In the genomic region with DNA sequence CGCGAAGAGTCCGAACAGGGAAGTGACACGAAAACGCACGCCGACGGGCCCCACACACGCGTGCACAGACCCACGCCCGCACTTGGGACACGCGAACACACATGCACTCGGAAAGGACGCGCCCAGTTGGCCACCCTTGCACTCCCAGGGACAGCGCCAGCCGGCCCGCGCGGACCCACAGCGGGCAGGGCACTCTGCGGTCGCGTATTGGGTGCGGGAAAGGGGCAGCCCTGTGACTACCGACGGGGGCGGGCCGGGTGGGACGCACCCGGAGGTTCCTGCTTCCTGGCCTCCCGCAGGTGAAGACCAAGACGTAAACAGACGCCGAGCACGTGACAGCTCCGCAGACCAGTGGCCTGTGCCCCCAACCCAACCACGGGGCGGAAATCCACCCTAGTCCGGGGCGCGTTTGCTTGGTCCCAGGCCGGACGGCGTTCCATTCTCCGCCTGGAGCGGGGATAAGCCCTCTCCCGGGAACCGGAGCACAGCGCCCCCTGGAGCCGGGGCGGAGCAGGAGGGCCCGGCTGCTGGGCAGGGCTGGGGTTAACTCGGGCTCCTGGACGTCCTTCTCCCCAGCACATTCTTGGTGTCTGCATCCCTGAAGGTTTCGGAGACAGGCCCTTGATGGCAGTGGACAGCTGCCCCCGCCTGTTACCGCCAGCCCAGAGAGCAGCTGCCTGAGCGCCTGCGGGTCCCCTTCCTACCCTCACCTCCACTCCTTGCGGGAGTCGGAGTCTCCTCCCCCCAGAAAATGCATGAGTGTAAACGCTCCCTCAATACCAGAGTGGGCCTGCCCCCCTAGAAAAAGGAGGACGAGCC, we compare ENCODE assay signal across 8 cellular contexts. TPM values are rescaled to one million over a fixed set of nuclear protein-coding genes. Genes with fewer than 3 reads are reported as not detected.
A peak's percentile ranks its signal among the peaks of the same experiment; 100 is the strongest.
DNase-seq lines count a peak whose midpoint lies in the region; ATAC-seq, FAIRE-seq and TF ChIP-seq lines count a peak whose summit lies in the region.

No MANE protein-coding gene starts in this region.

- H3F3A ChIP-seq in MM.1S (ENCODE audit: insufficient read depth, low read length): peaks cover 36% of the 10 kb centered on the region

- no peaks in the 10 kb centered on the region for H3K9me3 ChIP-seq in MM.1S (replicated peaks; ENCODE audit: insufficient read depth, low read length)
- H3K9me3 ChIP-seq in astrocyte (ENCODE audit: insufficient read depth, low read depth, low read length): no peaks in the 10 kb centered on the region
- no peaks in the 10 kb centered on the region for H3K9me3 ChIP-seq in hepatocyte (ENCODE audit: low read depth)

- no peaks in the 10 kb centered on the region for H3K27me3 Mint-ChIP-seq in astrocyte (ENCODE audit: low read depth, unreplicated experiment)

- H3K9me2 ChIP-seq in MM.1S (replicated peaks; ENCODE audit: insufficient read depth, low read length) (no peaks in the 10 kb centered on the region), hepatocyte (replicated peaks; ENCODE audit: insufficient read depth) (no peaks in the 10 kb centered on the region)

- H4K20me1 ChIP-seq in MM.1S (ENCODE audit: insufficient read depth, low read length) (no peaks in the 10 kb centered on the region), astrocyte (ENCODE audit: insufficient read depth, low read length) (peaks cover 17% of the 10 kb centered on the region), hepatocyte (ENCODE audit: insufficient read depth, poor library complexity, severe bottlenecking) (peaks cover 10% of the 10 kb centered on the region)

- H3K27me3 ChIP-seq in MM.1S (replicated peaks; ENCODE audit: insufficient read depth, low read length): no peaks in the 10 kb centered on the region
- no peaks in the 10 kb centered on the region for H3K27me3 ChIP-seq in astrocyte (ENCODE audit: insufficient read depth, low read length)
- no peaks in the 10 kb centered on the region for H3K27me3 ChIP-seq in hepatocyte

- 0% methylated on average over 44 of the region's 66 CpGs for WGBS in hepatocyte (ENCODE audit: low lambda C conversion rate, missing lambda C conversion rate)

- peak; percentile 80 for DNase-seq in COLO668 (lab: John Stamatoyannopoulos, UW; ENCODE audit: unreplicated experiment)
- DNase-seq in GM20000 (ENCODE audit: low spot score): peak; percentile 91
- DNase-seq in MM.1S: peak; percentile 68
- DNase-seq in T-helper 2 cell: peak; percentile 57 to 77 (median 58)
- DNase-seq in astrocyte (ENCODE audit: low read depth): peak; percentile 37
- peak; percentile 91 for DNase-seq in hepatocyte (ENCODE audit: low spot score)
- DNase-seq in retinal pigment epithelial cell (ENCODE audit: low read depth): no peak

- peak; percentile 67 for TF ChIP-seq CTCF in GM20000 (IDR thresholded peaks at IDR 0.05; ENCODE audit: extremely low read depth, missing control alignments)
- peak; percentile 89 for TF ChIP-seq CTCF in MM.1S (IDR thresholded peaks at IDR 0.05; ENCODE audit: low read length)
- TF ChIP-seq CTCF in astrocyte (IDR thresholded peaks at IDR 0.05; ENCODE audit: insufficient read depth, low read depth, low read length): peak; percentile 57
- TF ChIP-seq CTCF in hepatocyte (IDR thresholded peaks at IDR 0.05; ENCODE audit: poor library complexity): peak; percentile 88
- TF ChIP-seq CTCF in retinal pigment epithelial cell (conservative IDR thresholded peaks at IDR 0.05; ENCODE audit: low read depth, low read length): peak; percentile 87

- peak overlapping the region; percentile 91 for H3K4me3 Mint-ChIP-seq in astrocyte (ENCODE audit: unreplicated experiment)

- FAIRE-seq in astrocyte (lab: Jason Lieb, UNC): no peak

- peaks cover 4% of the 10 kb centered on the region for H3K9me3 Mint-ChIP-seq in astrocyte (ENCODE audit: unreplicated experiment)

- H3K36me3 ChIP-seq in MM.1S (replicated peaks; ENCODE audit: insufficient read depth, low read length): no peaks in the 10 kb centered on the region
- H3K36me3 ChIP-seq in astrocyte (ENCODE audit: insufficient read depth, low read length): peaks cover 5% of the 10 kb centered on the region
- H3K36me3 ChIP-seq in hepatocyte (replicated peaks; ENCODE audit: insufficient read depth, low read depth): no peaks in the 10 kb centered on the region

- ATAC-seq in HG03469 (IDR thresholded peaks at IDR 0.05; ENCODE audit: unreplicated experiment): no peak

- H3K27ac Mint-ChIP-seq in astrocyte (ENCODE audit: unreplicated experiment): peak overlapping the region; percentile 75

- H3K4me2 ChIP-seq in MM.1S (ENCODE audit: low read depth, low read length): peak overlapping the region; percentile 100
- peak overlapping the region; percentile 93 for H3K4me2 ChIP-seq in astrocyte (ENCODE audit: low read length)
- peak overlapping the region; percentile 95 for H3K4me2 ChIP-seq in hepatocyte

- H3K4me1 ChIP-seq in MM.1S (ENCODE audit: low read length) (peaks cover 13% of the 10 kb centered on the region), astrocyte (ENCODE audit: insufficient read depth, low read length) (peaks cover 36% of the 10 kb centered on the region), hepatocyte (ENCODE audit: insufficient read depth) (peaks cover 35% of the 10 kb centered on the region)

- H3K9ac ChIP-seq in MM.1S (ENCODE audit: low read length): peak overlapping the region; percentile 67
- H3K9ac ChIP-seq in astrocyte (ENCODE audit: low read length): peak overlapping the region; percentile 94

- H3K4me3 ChIP-seq in MM.1S (ENCODE audit: low read length): peak overlapping the region; percentile 92
- peak overlapping the region; percentile 89 for H3K4me3 ChIP-seq in astrocyte (ENCODE audit: insufficient read depth, low read depth, low read length)
- H3K4me3 ChIP-seq in hepatocyte: peak overlapping the region; percentile 92
- H3K4me3 ChIP-seq in retinal pigment epithelial cell (ENCODE audit: low read length): peak overlapping the region; percentile 77

- H3K79me2 ChIP-seq in MM.1S (ENCODE audit: low read length): no peaks in the 10 kb centered on the region
- H3K79me2 ChIP-seq in astrocyte (ENCODE audit: insufficient read depth, low read length): peaks cover 34% of the 10 kb centered on the region
- peaks cover 28% of the 10 kb centered on the region for H3K79me2 ChIP-seq in hepatocyte

- peak overlapping the region; percentile 98 for H2AFZ ChIP-seq in MM.1S (ENCODE audit: low read length)
- H2AFZ ChIP-seq in astrocyte (ENCODE audit: low read depth, low read length): peak overlapping the region; percentile 82
- H2AFZ ChIP-seq in hepatocyte: peak overlapping the region; percentile 80

- H3K36me3 Mint-ChIP-seq in astrocyte (ENCODE audit: low read depth, unreplicated experiment): peaks cover 6% of the 10 kb centered on the region

- H3K4me1 Mint-ChIP-seq in astrocyte (ENCODE audit: low read depth, unreplicated experiment): peaks cover 13% of the 10 kb centered on the region

- H3K27ac ChIP-seq in MM.1S (ENCODE audit: low read length) (peak overlapping the region; percentile 67; the same call in 1 of the 2 replicates), astrocyte (ENCODE audit: low read depth, low read length) (peak overlapping the region; percentile 94), hepatocyte (peak overlapping the region; percentile 99)

RNA-seq across cellular contexts. Expression of a gene that starts 2.0 kb away (rescaled TPM):
- total RNA-seq in astrocyte: 69.9 and 73.9 TPM in 2 replicates
- total RNA-seq in hepatocyte: 62.9 and 73.6 TPM in 2 replicates
- 88.5 and 90.7 TPM in 2 replicates for polyA plus RNA-seq in hepatocyte

RNA-seq across cellular contexts. Expression of a gene that starts 10.2 kb away (rescaled TPM):
- total RNA-seq in astrocyte: 12.9 TPM in 2 replicates
- 3.2 and 5.0 TPM in 2 replicates for total RNA-seq in hepatocyte
- polyA plus RNA-seq in hepatocyte: 4.0 and 5.1 TPM in 2 replicates

RNA-seq across cellular contexts. Expression of a gene that starts 10.3 kb away (rescaled TPM):
- 61.3 and 75.1 TPM in 2 replicates for total RNA-seq in astrocyte
- 60.1 and 65.9 TPM in 2 replicates for total RNA-seq in hepatocyte
- polyA plus RNA-seq in hepatocyte: 111 and 112 TPM in 2 replicates

RNA-seq across cellular contexts. Expression of a gene that starts 28.3 kb away (rescaled TPM):
- total RNA-seq in astrocyte (5.9 and 7.1 TPM in 2 replicates), hepatocyte (48.6 and 54.8 TPM in 2 replicates)
- polyA plus RNA-seq in hepatocyte: 28.6 and 38.9 TPM in 2 replicates

RNA-seq across cellular contexts. Expression of a gene that starts 33.4 kb away (rescaled TPM):
- total RNA-seq in astrocyte: 2.2 and 4.5 TPM in 2 replicates
- total RNA-seq in hepatocyte: 2.5 and 6.0 TPM in 2 replicates
- 8.4 and 10.5 TPM in 2 replicates for polyA plus RNA-seq in hepatocyte
